ENCODE assay signal across 18 cellular contexts in the genomic region with DNA sequence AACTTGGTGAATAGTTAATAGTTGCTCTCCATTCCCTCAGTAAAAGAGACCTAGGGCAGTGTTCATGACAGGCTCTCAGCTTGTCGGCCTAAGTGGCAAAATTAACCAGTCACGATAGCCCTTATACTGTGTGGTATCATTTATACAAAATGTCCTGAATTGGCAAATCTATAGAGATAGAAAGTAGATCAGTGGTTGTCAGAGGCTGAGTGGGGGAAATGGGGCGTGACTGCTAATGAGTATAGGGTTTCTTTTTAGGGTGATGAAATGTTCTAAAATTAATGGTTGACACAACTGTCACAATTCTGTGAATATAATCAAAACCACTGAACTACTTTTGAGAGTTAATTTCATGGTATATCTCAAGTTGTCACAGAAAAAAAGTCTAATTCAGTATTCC. TPM values are rescaled to one million over a fixed set of nuclear protein-coding genes. Genes with fewer than 3 reads are reported as not detected.
DNase-seq lines count a peak whose midpoint lies in the region; ATAC-seq and TF ChIP-seq lines count a peak whose summit lies in the region.
"Had no signal": no experiment of that assay in that cellular context is flagged by ENCODE, and none has a peak within 500 bp of the region (broad histone marks: within the 10 kb centered on the region; RNA-seq: fewer than 3 reads in every experiment).

No MANE protein-coding gene starts in this region.

- peaks cover 67 to 79% of the 10 kb centered on the region in 2 donors for H3K4me1 ChIP-seq in gastrocnemius medialis

- in situ Hi-C loops in gastrocnemius medialis (cut with MboI; ENCODE audit: low sequenced_read_pairs in 4 of 4): loop anchor here in 1 of 4 donors (25.0 kb wide), 1 partner anchor 192 kb away; a partner anchor contains a TSS

- peak; percentile 40 for DNase-seq in activated CD4-positive, alpha-beta T cell treated with anti-CD3 and anti-CD28 coated beads, Interleukin-2, amount 10 ng/mL, durations not matched to agents 24 days and 14 days
- DNase-seq in activated CD4-positive, alpha-beta T cell treated with anti-CD3 and anti-CD28 coated beads, Interleukin-2, amount 50 U/mL, for 1 hour: no peak
- DNase-seq in glutamatergic neuron: no peak
- DNase-seq in gastrocnemius medialis: no peak
- no peak for DNase-seq in posterior cingulate gyrus
- no peak for DNase-seq in NCI-H1694 (lab: John Stamatoyannopoulos, UW)
- DNase-seq: Calu3; CD4-positive, CD25-positive, alpha-beta regulatory T cell; NCI-H1417; NCI-H2081; NCI-H345; NCI-H774 had no signal

- TF ChIP-seq POLR2A in gastrocnemius medialis (IDR thresholded peaks at IDR 0.05): no peak

- H3K9me3 Mint-ChIP-seq in activated CD4-positive, alpha-beta T cell treated with anti-CD3 and anti-CD28 coated beads, Interleukin-2, amount 10 ng/mL, durations not matched to agents 24 days and 14 days: no peaks in the 10 kb centered on the region
- no peaks in the 10 kb centered on the region for H3K9me3 Mint-ChIP-seq in glutamatergic neuron (ENCODE audit: unreplicated experiment)
- H3K9me3 Mint-ChIP-seq: CD4-positive, CD25-positive, alpha-beta regulatory T cell had no signal

- intact Hi-C loops in activated CD4-positive, alpha-beta T cell treated with anti-CD3 and anti-CD28 coated beads, Interleukin-2, amount 10 ng/mL, durations not matched to agents 24 days and 14 days (cut with micrococcal nuclease): no loop called here
- intact Hi-C loops in gastrocnemius medialis (cut with DNase I; ENCODE audit: low total_unique reads): no loop called here
- intact Hi-C loops in posterior cingulate gyrus (cut with DNase I): no loop called here

- peaks cover 14% of the 10 kb centered on the region for H3K4me1 Mint-ChIP-seq in activated CD4-positive, alpha-beta T cell treated with anti-CD3 and anti-CD28 coated beads, Interleukin-2, amount 10 ng/mL, durations not matched to agents 24 days and 14 days
- H3K4me1 Mint-ChIP-seq in glutamatergic neuron (ENCODE audit: low read depth, unreplicated experiment): peaks cover 30% of the 10 kb centered on the region

- no peak overlapping the region for H3K4me3 Mint-ChIP-seq in activated CD4-positive, alpha-beta T cell treated with anti-CD3 and anti-CD28 coated beads, Interleukin-2, amount 10 ng/mL, durations not matched to agents 24 days and 14 days
- H3K4me3 Mint-ChIP-seq in glutamatergic neuron (ENCODE audit: unreplicated experiment): no peak overlapping the region

- peak overlapping the region in 1 of 4 donors; percentile 7 for H3K4me3 ChIP-seq in gastrocnemius medialis
- H3K4me3 ChIP-seq: HAP-1 had no signal

- no peaks in the 10 kb centered on the region for H3K27me3 Mint-ChIP-seq in activated CD4-positive, alpha-beta T cell treated with anti-CD3 and anti-CD28 coated beads, Interleukin-2, amount 10 ng/mL, durations not matched to agents 24 days and 14 days
- no peaks in the 10 kb centered on the region for H3K27me3 Mint-ChIP-seq in glutamatergic neuron (ENCODE audit: unreplicated experiment)
- H3K27me3 Mint-ChIP-seq: CD4-positive, CD25-positive, alpha-beta regulatory T cell had no signal

- H3K36me3 ChIP-seq in gastrocnemius medialis: peaks cover 0 to 4% of the 10 kb centered on the region in 2 donors

- H3K27ac Mint-ChIP-seq in activated CD4-positive, alpha-beta T cell treated with anti-CD3 and anti-CD28 coated beads, Interleukin-2, amount 10 ng/mL, durations not matched to agents 24 days and 14 days: no peak overlapping the region
- H3K27ac Mint-ChIP-seq in glutamatergic neuron (ENCODE audit: unreplicated experiment): peak overlapping the region; percentile 65

- TF ChIP-seq CTCF in glutamatergic neuron (IDR thresholded peaks at IDR 0.05; ENCODE audit: partially characterized antibody, unreplicated experiment) (no peak), gastrocnemius medialis (IDR thresholded peaks at IDR 0.05 in 4 of 5, conservative IDR thresholded peaks at IDR 0.05 in 1 of 5) (no peak)

- peak; percentile 45 for ATAC-seq in HG03159 (IDR thresholded peaks at IDR 0.05; ENCODE audit: unreplicated experiment)
- ATAC-seq in gastrocnemius medialis: peak; percentile 72 to 81
- no peak for ATAC-seq in GM19397 (IDR thresholded peaks at IDR 0.05; ENCODE audit: unreplicated experiment)
- ATAC-seq: Panc1, Right ventricle myocardium inferior, SK-N-SH treated with all-trans-retinoic acid at 6 μM for 48 hours had no signal

- H3K27ac ChIP-seq in gastrocnemius medialis: peak overlapping the region; percentile 43 to 62 (median 52)

- no peaks in the 10 kb centered on the region for H3K9me3 ChIP-seq in gastrocnemius medialis
- H3K9me3 ChIP-seq: HAP-1 had no signal

- no peaks in the 10 kb centered on the region for H3K27me3 ChIP-seq in gastrocnemius medialis

- H3K36me3 Mint-ChIP-seq in activated CD4-positive, alpha-beta T cell treated with anti-CD3 and anti-CD28 coated beads, Interleukin-2, amount 10 ng/mL, durations not matched to agents 24 days and 14 days (ENCODE audit: low read depth): peaks cover 11% of the 10 kb centered on the region
- H3K36me3 Mint-ChIP-seq in glutamatergic neuron (ENCODE audit: unreplicated experiment): no peaks in the 10 kb centered on the region

RNA-seq across cellular contexts. Expression of a gene that starts 20.9 kb away (rescaled TPM):
- total RNA-seq in activated CD4-positive, alpha-beta T cell treated with anti-CD3 and anti-CD28 coated beads, Interleukin-2, amount 10 ng/mL, durations not matched to agents 24 days and 14 days: 140 and 141 TPM in 2 replicates
- total RNA-seq in glutamatergic neuron (ENCODE audit: unreplicated experiment) (291 TPM), gastrocnemius medialis (10 to 100 TPM; 46.3 to 85.6 (median 68.3) TPM)
